In genomic region chr18:72674710-72675109, GRCh38 we compare ENCODE assay signal across 13 cellular contexts.
DNase-seq lines count a peak whose midpoint lies in the region; ATAC-seq and TF ChIP-seq lines count a peak whose summit lies in the region.
"Had no signal": no experiment of that assay in that cellular context is flagged by ENCODE, and none has a peak within 500 bp of the region (broad histone marks: within the 10 kb centered on the region; RNA-seq: fewer than 3 reads in every experiment).

No MANE protein-coding gene starts in this region.

- 42 to 58% methylated on average over 2 of the region's 7 CpGs for WGBS in gastroesophageal sphincter (ENCODE audit: low coverage in 1 of 2), 2 donors

- no peaks in the 10 kb centered on the region for H3K36me3 ChIP-seq in gastroesophageal sphincter
- H3K36me3 ChIP-seq: esophagus squamous epithelium, uterus had no signal

- H3K9me3 ChIP-seq in gastroesophageal sphincter: no peaks in the 10 kb centered on the region
- H3K9me3 ChIP-seq: esophagus squamous epithelium, uterus had no signal

- intact Hi-C loops in head of caudate nucleus (cut with DNase I): no loop called here

- no peak overlapping the region for H3K27ac ChIP-seq in gastroesophageal sphincter
- H3K27ac ChIP-seq: esophagus squamous epithelium, uterus had no signal

- no peak for TF ChIP-seq EP300 in gastroesophageal sphincter (IDR thresholded peaks at IDR 0.05)

- peak; percentile 8 for DNase-seq in AG20443 (ENCODE audit: low spot score)
- DNase-seq in NCI-H526 (lab: John Stamatoyannopoulos, UW): no peak
- no peak for DNase-seq in T-helper 2 cell
- DNase-seq in head of caudate nucleus: no peak
- DNase-seq: activated CD8-positive, alpha-beta memory T cell treated with anti-CD3 and anti-CD28 coated beads, Interleukin-2, amount 10 ng/mL, durations not matched to agents 7 days and 5 days; esophagus squamous epithelium; GDM1; left colon; uterus had no signal

- no peak for TF ChIP-seq CTCF in gastroesophageal sphincter (IDR thresholded peaks at IDR 0.05)

- ATAC-seq in GM19043 (IDR thresholded peaks at IDR 0.05; ENCODE audit: low read depth, unreplicated experiment) (peak; percentile 81), HG02588 (IDR thresholded peaks at IDR 0.05; ENCODE audit: unreplicated experiment) (peak; percentile 91), HG03439 (IDR thresholded peaks at IDR 0.05; ENCODE audit: unreplicated experiment) (peak; percentile 92), gastroesophageal sphincter (no peak)
- ATAC-seq: activated CD8-positive, alpha-beta memory T cell treated with anti-CD3 and anti-CD28 coated beads, Interleukin-2, amount 10 ng/mL, durations not matched to agents 7 days and 5 days; left colon had no signal

- no peaks in the 10 kb centered on the region for H3K4me1 ChIP-seq in gastroesophageal sphincter
- H3K4me1 ChIP-seq: esophagus squamous epithelium, uterus had no signal

- TF ChIP-seq POLR2A in gastroesophageal sphincter (IDR thresholded peaks at IDR 0.05): no peak

- H3K27me3 ChIP-seq in gastroesophageal sphincter: peaks cover 14% of the 10 kb centered on the region
- H3K27me3 ChIP-seq: esophagus squamous epithelium, uterus had no signal

- no peak overlapping the region for H3K4me3 ChIP-seq in gastroesophageal sphincter
- H3K4me3 ChIP-seq: esophagus squamous epithelium, uterus had no signal
